ENCODE assay signal across 8 cellular contexts in the genomic region with DNA sequence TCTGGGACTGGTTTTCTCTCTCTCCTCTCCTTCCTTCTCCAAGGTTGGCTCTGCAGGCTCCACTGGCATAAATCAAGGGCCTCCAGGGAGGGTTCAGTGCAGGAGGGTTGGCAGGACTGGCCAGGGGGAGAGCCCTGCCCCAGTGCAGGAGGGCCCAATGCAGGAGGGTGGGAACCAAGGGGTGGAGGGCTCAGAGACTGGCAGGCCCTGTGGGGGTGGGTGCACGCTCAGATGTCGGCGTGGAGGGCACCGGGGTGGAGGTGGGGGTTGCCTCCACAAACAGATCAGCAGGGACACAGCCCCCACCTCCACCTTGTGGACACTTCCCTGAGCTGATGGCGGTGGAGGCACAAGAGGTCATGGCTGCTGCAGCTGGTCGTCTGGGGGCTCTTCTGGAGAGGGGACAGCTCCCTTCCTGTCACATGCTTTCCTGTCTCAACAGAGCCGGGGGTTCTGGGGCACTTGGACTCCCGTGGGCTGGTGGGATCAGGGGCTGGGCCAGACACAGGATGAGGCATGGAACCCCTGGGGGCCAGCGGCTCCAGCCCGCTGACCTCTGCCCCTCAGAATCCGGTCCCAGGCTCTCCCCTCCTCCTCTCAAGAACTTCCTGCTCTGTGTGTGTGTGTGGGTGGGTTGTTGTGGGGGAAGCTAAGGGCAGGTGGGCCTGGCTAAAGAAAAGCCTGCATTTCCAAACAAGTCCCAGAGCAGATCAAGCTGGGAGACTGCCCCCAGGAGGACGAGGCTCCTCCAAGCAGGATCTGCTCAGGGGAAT. TPM values are rescaled to one million over a fixed set of nuclear protein-coding genes. Genes with fewer than 3 reads are reported as not detected.
A peak's percentile ranks its signal among the peaks of the same experiment; 100 is the strongest.
DNase-seq lines count a peak whose midpoint lies in the region; ATAC-seq and TF ChIP-seq lines count a peak whose summit lies in the region.

No MANE protein-coding gene starts in this region.

- no peaks in the 10 kb centered on the region for H3K9me3 Mint-ChIP-seq in CD14-positive monocyte

- peak overlapping the region; percentile 98 for H2BK120ac ChIP-seq in mesenchymal stem cell (ENCODE audit: low read depth, low read length)

- peak overlapping the region; percentile 62 to 76 for H3K4me3 Mint-ChIP-seq in CD14-positive monocyte

- H3K79me1 ChIP-seq in mesenchymal stem cell (replicated peaks; ENCODE audit: low read length, poor library complexity, severe bottlenecking), result peaks cover 27% of the 10 kb centered on the region

- H3K27ac Mint-ChIP-seq in CD14-positive monocyte, result peak overlapping the region in 2 of 7 donors; percentile 26 to 48

- peaks cover 9 to 50% (median 30%) of the 10 kb centered on the region in 3 donors for H3K27me3 Mint-ChIP-seq in CD14-positive monocyte (ENCODE audit: low read depth in 3 of 3)

- H3K23ac ChIP-seq in mesenchymal stem cell (ENCODE audit: low read length in 2 of 2), result peak overlapping the region; percentile 79 to 94

- 1% methylated on average over 4 of the region's 12 CpGs for WGBS in mesenchymal stem cell
- 15% methylated on average over 12 of the region's 12 CpGs for WGBS in prostate gland

- peak overlapping the region; percentile 99 for H2BK12ac ChIP-seq in mesenchymal stem cell (ENCODE audit: low read length in 2 of 2)

- H3K4ac ChIP-seq in mesenchymal stem cell (ENCODE audit: low read depth in 1 of 2, low read length in 2 of 2), result peak overlapping the region; percentile 50 to 99

- H3K9me3 ChIP-seq in mesenchymal stem cell (ENCODE audit: control insufficient read depth, low read length), result no peaks in the 10 kb centered on the region
- H3K9me3 ChIP-seq in prostate gland, result no peaks in the 10 kb centered on the region

- H3K14ac ChIP-seq in mesenchymal stem cell (ENCODE audit: low read length in 2 of 2), result no peak overlapping the region

- H2BK15ac ChIP-seq in mesenchymal stem cell (ENCODE audit: low read depth, poor library complexity, severe bottlenecking), result peak overlapping the region; percentile 97

- TF ChIP-seq POLR2A in prostate gland (IDR thresholded peaks at IDR 0.05), result no peak

- DNase-seq in CD14-positive monocyte (ENCODE audit: low spot score), result no peak
- DNase-seq in Kasumi-1 (lab: John Stamatoyannopoulos, UW), result peak; percentile 42 to 52
- DNase-seq in cerebellar cortex (ENCODE audit: low spot score), result peak; percentile 87
- DNase-seq in mesenchymal stem cell, result peak; percentile 85
- DNase-seq in 8988T, result no peak
- no peak for DNase-seq in prostate gland (ENCODE audit: low spot score)
- no peak for DNase-seq in GM19240 (ENCODE audit: insufficient read length, low spot score)

- ATAC-seq in GM18873 (IDR thresholded peaks at IDR 0.05; ENCODE audit: low FRiP score, unreplicated experiment), result no peak

- peak overlapping the region; percentile 99 for H4K91ac ChIP-seq in mesenchymal stem cell (ENCODE audit: low read length)

- H3K4me2 ChIP-seq in mesenchymal stem cell (ENCODE audit: low read length, poor library complexity, severe bottlenecking), result peak overlapping the region; percentile 49

- H3K27me3 ChIP-seq in mesenchymal stem cell (ENCODE audit: control insufficient read depth in 1 of 2, insufficient read depth in 1 of 2, low read length in 2 of 2) (peaks cover 0 to 36% of the 10 kb centered on the region in 2 experiments), prostate gland (replicated peaks; ENCODE audit: insufficient read depth) (no peaks in the 10 kb centered on the region)

- intact Hi-C loops in CD14-positive monocyte (cut with micrococcal nuclease), result loop anchor here in 1 of 2 donors (10.0 kb wide), 1 partner anchor 54 kb away; no protein-coding TSS in a partner anchor
- intact Hi-C loops in prostate gland (cut with DNase I), result no loop called here

- no peak overlapping the region for H2BK5ac ChIP-seq in mesenchymal stem cell (ENCODE audit: low read depth, low read length, poor library complexity, severe bottlenecking)

- H3K36me3 ChIP-seq in mesenchymal stem cell (ENCODE audit: control insufficient read depth in 1 of 2, insufficient read depth in 2 of 2, low read depth in 1 of 2, low read length in 2 of 2) (peaks cover 20 to 25% of the 10 kb centered on the region in 2 experiments), prostate gland (no peaks in the 10 kb centered on the region)

- H3K4me1 ChIP-seq in mesenchymal stem cell (ENCODE audit: control insufficient read depth, insufficient read depth, low read depth, low read length) (peaks cover 67% of the 10 kb centered on the region), prostate gland (replicated peaks) (peaks cover 8% of the 10 kb centered on the region)

- peak overlapping the region; percentile 98 for H4K8ac ChIP-seq in mesenchymal stem cell (ENCODE audit: low read length)

- H3K36me3 Mint-ChIP-seq in CD14-positive monocyte, result peaks cover 7 to 29% of the 10 kb centered on the region in 2 donors

- H3K18ac ChIP-seq in mesenchymal stem cell (ENCODE audit: low read depth in 1 of 2, low read length in 2 of 2), result peak overlapping the region; percentile 97 to 100

- TF ChIP-seq CTCF in CD14-positive monocyte (IDR thresholded peaks at IDR 0.05), result no peak
- no peak for TF ChIP-seq CTCF in prostate gland (IDR thresholded peaks at IDR 0.05)

- no peak overlapping the region for H2AFZ ChIP-seq in mesenchymal stem cell (ENCODE audit: low read depth, low read length)

- peaks cover 58% of the 10 kb centered on the region for H3K4me1 Mint-ChIP-seq in CD14-positive monocyte

- H3K9ac ChIP-seq in mesenchymal stem cell (ENCODE audit: low read length), result peak overlapping the region; percentile 38

- H3K4me3 ChIP-seq in mesenchymal stem cell (ENCODE audit: insufficient read depth in 1 of 2, low read depth in 1 of 2, low read length in 2 of 2) (no peak overlapping the region), prostate gland (no peak overlapping the region)

- H2AK5ac ChIP-seq in mesenchymal stem cell (ENCODE audit: low read length, severe bottlenecking), result peak overlapping the region; percentile 17

- H3K27ac ChIP-seq in mesenchymal stem cell (ENCODE audit: low read length, poor library complexity, severe bottlenecking) (peak overlapping the region; percentile 69), prostate gland (peak overlapping the region in 1 of 2 donors; percentile 20)

RNA-seq across cellular contexts. Expression of a gene that starts 2.7 kb away (rescaled TPM):
- polyA plus RNA-seq in CD14-positive monocyte, result not detected
- polyA plus RNA-seq in mesenchymal stem cell (2013, experiment 1 of 2), result not detected
- not detected for polyA plus RNA-seq in mesenchymal stem cell (2013, experiment 2 of 2)
- 1 to 10 TPM in 1 of 2 donors, not detected in 1; 1.6 TPM for total RNA-seq in prostate gland

RNA-seq across cellular contexts. Expression of a gene that starts 6.5 kb away (rescaled TPM):
- polyA plus RNA-seq in CD14-positive monocyte, result 100 to 1,000 TPM; 144 to 167 TPM
- 124 TPM for polyA plus RNA-seq in mesenchymal stem cell (2013, experiment 1 of 2)
- polyA plus RNA-seq in mesenchymal stem cell (2013, experiment 2 of 2), result 125 TPM
- total RNA-seq in prostate gland, result 100 to 1,000 TPM; 105 to 127 TPM

RNA-seq across cellular contexts. Expression of a gene that starts 27.5 kb away (rescaled TPM):
- under 1 TPM; 0.07 to 0.37 TPM for polyA plus RNA-seq in CD14-positive monocyte
- polyA plus RNA-seq in mesenchymal stem cell (2013, experiment 1 of 2), result 3.8 TPM
- 3.9 TPM for polyA plus RNA-seq in mesenchymal stem cell (2013, experiment 2 of 2)
- 10 to 100 TPM in 1 of 2 donors, 1 to 10 TPM in 1; 7.9 to 12.2 TPM for total RNA-seq in prostate gland

RNA-seq across cellular contexts. Expression of a gene that starts 36.3 kb away (rescaled TPM):
- 1 to 10 TPM; 5.9 to 7.4 TPM for polyA plus RNA-seq in CD14-positive monocyte
- 25.4 TPM for polyA plus RNA-seq in mesenchymal stem cell (2013, experiment 1 of 2)
- 25.9 TPM for polyA plus RNA-seq in mesenchymal stem cell (2013, experiment 2 of 2)
- total RNA-seq in prostate gland, result 10 to 100 TPM; 44.4 to 66.6 TPM

Comparison
In these comparisons a context has a peak if more than half of its experiments do, and no peak if none do; other contexts are left out.
1. DNase-seq: peak in Kasumi-1 (2 of 2), cerebellar cortex (single experiment) and mesenchymal stem cell (single experiment); none in CD14-positive monocyte (single experiment), 8988T (single experiment), prostate gland (single experiment) and GM19240 (single experiment).